ENCODE assay signal across 27 cellular contexts in genomic region chr11:131683666-131684065, GRCh38.
"Had no signal": no experiment of that assay in that cellular context is flagged by ENCODE, and none has a peak within 500 bp of the region (broad histone marks: within the 10 kb centered on the region; RNA-seq: fewer than 3 reads in every experiment).

No MANE protein-coding gene starts in this region.

- H3K4me3 ChIP-seq: ascending aorta, body of pancreas, SK-N-MC had no signal

- H3K4me1 Mint-ChIP-seq: activated CD4-positive, alpha-beta memory T cell treated with anti-CD3 and anti-CD28 coated beads, Interleukin-2, amount 10 ng/mL, durations not matched to agents 7 days and 5 days; activated CD4-positive, alpha-beta T cell treated with anti-CD3 and anti-CD28 coated beads for 36 hours; activated naive CD8-positive, alpha-beta T cell treated with anti-CD3 and anti-CD28 coated beads, Interleukin-2, amount 50 U/mL, for 24 hours; IgD-negative memory B cell had no signal

- ATAC-seq: activated CD4-positive, alpha-beta T cell treated with anti-CD3 and anti-CD28 coated beads for 36 hours; activated naive CD4-positive, alpha-beta T cell treated with anti-CD3 and anti-CD28 coated beads, Interleukin-2, amount 50 U/mL, for 72 hours; activated naive CD8-positive, alpha-beta T cell treated with anti-CD3 and anti-CD28 coated beads, Interleukin-2, amount 50 U/mL, for 24 hours; activated T-cell treated with anti-CD3 and anti-CD28 coated beads, Interleukin-2, amount 50 U/mL, for 4 hours; body of pancreas; Right ventricle myocardium inferior had no signal

- H3K9me3 Mint-ChIP-seq: activated CD4-positive, alpha-beta memory T cell treated with anti-CD3 and anti-CD28 coated beads, Interleukin-2, amount 10 ng/mL, durations not matched to agents 7 days and 5 days; activated naive CD4-positive, alpha-beta T cell treated with anti-CD3 and anti-CD28 coated beads, Interleukin-2, amount 50 U/mL, for 72 hours; activated naive CD8-positive, alpha-beta T cell treated with anti-CD3 and anti-CD28 coated beads, Interleukin-2, amount 50 U/mL, for 24 hours; activated T-cell treated with anti-CD3 and anti-CD28 coated beads, Interleukin-2, amount 50 U/mL, for 4 hours had no signal

- H3K27me3 Mint-ChIP-seq: activated CD4-positive, alpha-beta memory T cell treated with anti-CD3 and anti-CD28 coated beads, Interleukin-2, amount 10 ng/mL, durations not matched to agents 7 days and 5 days had no signal

- H3K9me3 ChIP-seq: ascending aorta, body of pancreas had no signal

- FAIRE-seq: bronchial epithelial cell had no signal

- H3K4me3 Mint-ChIP-seq: activated CD4-positive, alpha-beta memory T cell treated with anti-CD3 and anti-CD28 coated beads, Interleukin-2, amount 10 ng/mL, durations not matched to agents 7 days and 5 days; activated CD4-positive, alpha-beta T cell treated with anti-CD3 and anti-CD28 coated beads for 36 hours; activated naive CD8-positive, alpha-beta T cell treated with anti-CD3 and anti-CD28 coated beads, Interleukin-2, amount 50 U/mL, for 24 hours; activated T-cell treated with anti-CD3 and anti-CD28 coated beads, Interleukin-2, amount 50 U/mL, for 4 hours; IgD-negative memory B cell had no signal

- H3K36me3 ChIP-seq: ascending aorta had no signal

- H3K27me3 ChIP-seq: ascending aorta, body of pancreas had no signal

- H3K27ac ChIP-seq: ascending aorta, body of pancreas, SK-N-MC, VCaP had no signal

- DNase-seq: activated CD4-positive, alpha-beta T cell treated with anti-CD3 and anti-CD28 coated beads for 36 hours; activated CD4-positive, alpha-beta T cell treated with anti-CD3 and anti-CD28 coated beads, Interleukin-2, amount 50 U/mL, for 1 hour; activated effector memory CD4-positive, alpha-beta T cell treated with anti-CD3 and anti-CD28 coated beads, Interleukin-2, amount 50 U/mL, for 16 hours; activated naive CD4-positive, alpha-beta T cell treated with Interleukin-2 at 50 U/mL for 16 hours; activated naive CD8-positive, alpha-beta T cell treated with anti-CD3 and anti-CD28 coated beads, Interleukin-2, amount 50 U/mL, for 24 hours; activated T-cell treated with anti-CD3 and anti-CD28 coated beads, Interleukin-2, amount 50 U/mL, for 4 hours; amniotic stem cell; body of pancreas; KG1; NCI-H1048; NCI-H146; NCI-H187 treated with DMSO at 0.1 percent for 48 hours; NCI-H2107; NCI-H2171 treated with DMSO at 0.1 percent for 48 hours; NCI-H226; NCI-H526; NCI-H774; RPMI8226; T-helper 1 cell had no signal

- H3K36me3 Mint-ChIP-seq: activated naive CD4-positive, alpha-beta T cell treated with anti-CD3 and anti-CD28 coated beads, Interleukin-2, amount 50 U/mL, for 72 hours; IgD-negative memory B cell had no signal

- H3K27ac Mint-ChIP-seq: activated CD4-positive, alpha-beta memory T cell treated with anti-CD3 and anti-CD28 coated beads, Interleukin-2, amount 10 ng/mL, durations not matched to agents 7 days and 5 days; activated CD4-positive, alpha-beta T cell treated with anti-CD3 and anti-CD28 coated beads for 36 hours; activated naive CD4-positive, alpha-beta T cell treated with anti-CD3 and anti-CD28 coated beads, Interleukin-2, amount 50 U/mL, for 72 hours; activated naive CD8-positive, alpha-beta T cell treated with anti-CD3 and anti-CD28 coated beads, Interleukin-2, amount 50 U/mL, for 24 hours; IgD-negative memory B cell had no signal
